24 cellular contexts compared by ENCODE assay signal in the genomic region with DNA sequence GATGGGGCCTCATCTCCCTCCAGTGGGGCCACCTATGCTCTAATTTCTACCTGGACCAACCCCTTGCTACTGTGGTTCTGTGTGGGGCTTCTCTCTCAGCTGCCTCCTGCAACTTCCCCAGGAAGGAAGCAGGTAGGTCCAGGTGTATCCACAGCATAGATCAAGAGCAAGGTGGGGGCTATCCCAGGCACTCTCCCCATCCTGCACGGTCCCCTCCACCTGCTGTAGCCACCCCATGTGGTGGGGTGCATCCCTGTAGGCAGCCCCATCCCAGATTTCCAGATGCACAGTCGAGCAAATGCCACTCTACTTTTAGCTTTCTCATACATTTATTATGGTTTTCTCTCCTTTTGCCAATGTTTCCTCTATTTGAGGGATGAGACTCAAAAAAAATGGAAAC.
DNase-seq lines count a peak whose midpoint lies in the region; ATAC-seq and TF ChIP-seq lines count a peak whose summit lies in the region.
"Had no signal": no experiment of that assay in that cellular context is flagged by ENCODE, and none has a peak within 500 bp of the region (broad histone marks: within the 10 kb centered on the region; RNA-seq: fewer than 3 reads in every experiment).

No MANE protein-coding gene starts in this region.

- TF ChIP-seq POLR2A in esophagus muscularis mucosa (IDR thresholded peaks at IDR 0.05; ENCODE audit: low read depth), result no peak

- CTCF ChIA-PET in activated CD8-positive, alpha-beta T cell treated with anti-CD3 and anti-CD28 coated beads, Interleukin-2, amount 10 ng/mL, durations not matched to agents 7 days and 5 days (lab: Charles Lee), result no interaction called here
- CTCF ChIA-PET in activated CD8-positive, alpha-beta T cell treated with anti-CD3 and anti-CD28 coated beads for 36 hours (lab: Charles Lee), result no interaction called here

- H4K8ac ChIP-seq in mesenchymal stem cell (ENCODE audit: low read length), result no peak overlapping the region

- POLR2A ChIA-PET in activated CD8-positive, alpha-beta T cell treated with anti-CD3 and anti-CD28 coated beads, Interleukin-2, amount 10 ng/mL, durations not matched to agents 7 days and 5 days (lab: Charles Lee), result no interaction called here
- POLR2A ChIA-PET in activated CD8-positive, alpha-beta T cell treated with anti-CD3 and anti-CD28 coated beads for 36 hours (lab: Charles Lee), result interaction anchor here (0.6 kb wide), 1 partner anchor 739 kb away, joined by 4 read pairs; no protein-coding TSS in a partner anchor

- H2BK15ac ChIP-seq in mesenchymal stem cell (ENCODE audit: low read depth, poor library complexity, severe bottlenecking), result no peak overlapping the region

- 62% methylated on average over 2 of the region's 2 CpGs for WGBS in esophagus muscularis mucosa
- 51% methylated on average over 2 of the region's 2 CpGs for WGBS in mesenchymal stem cell

- no peak overlapping the region for H2AFZ ChIP-seq in mesenchymal stem cell (ENCODE audit: low read depth, low read length)

- no peak overlapping the region for H2BK12ac ChIP-seq in mesenchymal stem cell (ENCODE audit: low read length in 2 of 2)

- peak overlapping the region; percentile 2 for H4K91ac ChIP-seq in mesenchymal stem cell (ENCODE audit: low read length)

- no peak overlapping the region for H3K4me2 ChIP-seq in mesenchymal stem cell (ENCODE audit: low read length, poor library complexity, severe bottlenecking)
- H3K4me2 ChIP-seq: A549 had no signal

- H3K18ac ChIP-seq in mesenchymal stem cell (ENCODE audit: low read depth in 1 of 2, low read length in 2 of 2), result no peak overlapping the region

- peaks cover 6% of the 10 kb centered on the region for H3K9me3 Mint-ChIP-seq in activated CD8-positive, alpha-beta T cell treated with anti-CD3 and anti-CD28 coated beads, Interleukin-2, amount 10 ng/mL, durations not matched to agents 7 days and 5 days (ENCODE audit: insufficient read depth)
- peaks cover 3% of the 10 kb centered on the region for H3K9me3 Mint-ChIP-seq in activated CD8-positive, alpha-beta T cell treated with anti-CD3 and anti-CD28 coated beads for 36 hours
- peaks cover 11% of the 10 kb centered on the region for H3K9me3 Mint-ChIP-seq in stimulated activated memory B cell treated with anti-CD40 and anti-IgM and Interleukin-4, amounts not matched to agents 10 μg/mL and 1 μg/mL and 100 μg/mL, for 72 hours

- no peaks in the 10 kb centered on the region for H3K36me3 Mint-ChIP-seq in activated CD8-positive, alpha-beta T cell treated with anti-CD3 and anti-CD28 coated beads, Interleukin-2, amount 10 ng/mL, durations not matched to agents 7 days and 5 days (ENCODE audit: low read depth)
- H3K36me3 Mint-ChIP-seq in activated CD8-positive, alpha-beta T cell treated with anti-CD3 and anti-CD28 coated beads for 36 hours (ENCODE audit: low read depth), result no peaks in the 10 kb centered on the region
- H3K36me3 Mint-ChIP-seq in stimulated activated memory B cell treated with anti-CD40 and anti-IgM and Interleukin-4, amounts not matched to agents 10 μg/mL and 1 μg/mL and 100 μg/mL, for 72 hours, result no peaks in the 10 kb centered on the region
- H3K36me3 Mint-ChIP-seq: CD8-positive, alpha-beta T cell had no signal

- intact Hi-C loops in activated CD8-positive, alpha-beta T cell treated with anti-CD3 and anti-CD28 coated beads for 36 hours (cut with micrococcal nuclease), result no loop called here
- intact Hi-C loops in esophagus muscularis mucosa (cut with DNase I), result no loop called here
- intact Hi-C loops in upper lobe of right lung (cut with DNase I), result no loop called here

- no peak for TF ChIP-seq EP300 in esophagus muscularis mucosa (IDR thresholded peaks at IDR 0.05)

- no peaks in the 10 kb centered on the region for H3K79me1 ChIP-seq in mesenchymal stem cell (replicated peaks; ENCODE audit: low read length, poor library complexity, severe bottlenecking)

- H3K4me3 Mint-ChIP-seq in activated CD8-positive, alpha-beta T cell treated with anti-CD3 and anti-CD28 coated beads, Interleukin-2, amount 10 ng/mL, durations not matched to agents 7 days and 5 days, result no peak overlapping the region
- H3K4me3 Mint-ChIP-seq in activated CD8-positive, alpha-beta T cell treated with anti-CD3 and anti-CD28 coated beads for 36 hours, result no peak overlapping the region
- no peak overlapping the region for H3K4me3 Mint-ChIP-seq in stimulated activated memory B cell treated with anti-CD40 and anti-IgM and Interleukin-4, amounts not matched to agents 10 μg/mL and 1 μg/mL and 100 μg/mL, for 72 hours
- H3K4me3 Mint-ChIP-seq: B cell; CD4-positive, alpha-beta T cell; CD8-positive, alpha-beta T cell had no signal

- no peak overlapping the region for H2AK5ac ChIP-seq in mesenchymal stem cell (ENCODE audit: low read length, severe bottlenecking)

- H3K4ac ChIP-seq in mesenchymal stem cell (ENCODE audit: low read depth in 1 of 2, low read length in 2 of 2), result no peak overlapping the region

- H2BK120ac ChIP-seq in mesenchymal stem cell (ENCODE audit: low read depth, low read length), result no peak overlapping the region

- ATAC-seq in activated CD8-positive, alpha-beta T cell treated with anti-CD3 and anti-CD28 coated beads, Interleukin-2, amount 10 ng/mL, durations not matched to agents 7 days and 5 days, result no peak
- no peak for ATAC-seq in activated CD8-positive, alpha-beta T cell treated with anti-CD3 and anti-CD28 coated beads for 36 hours
- ATAC-seq in stimulated activated memory B cell treated with anti-CD40 and anti-IgM and Interleukin-4, amounts not matched to agents 10 μg/mL and 1 μg/mL and 100 μg/mL, for 72 hours, result peak; percentile 56
- ATAC-seq in upper lobe of right lung, result no peak
- ATAC-seq: A549; CD8-positive, alpha-beta T cell; GM12878 had no signal

- no peaks in the 10 kb centered on the region for H3K4me1 Mint-ChIP-seq in activated CD8-positive, alpha-beta T cell treated with anti-CD3 and anti-CD28 coated beads, Interleukin-2, amount 10 ng/mL, durations not matched to agents 7 days and 5 days (ENCODE audit: low read depth)
- H3K4me1 Mint-ChIP-seq in activated CD8-positive, alpha-beta T cell treated with anti-CD3 and anti-CD28 coated beads for 36 hours (ENCODE audit: low read depth), result no peaks in the 10 kb centered on the region
- H3K4me1 Mint-ChIP-seq in stimulated activated memory B cell treated with anti-CD40 and anti-IgM and Interleukin-4, amounts not matched to agents 10 μg/mL and 1 μg/mL and 100 μg/mL, for 72 hours, result no peaks in the 10 kb centered on the region
- H3K4me1 Mint-ChIP-seq: B cell had no signal

- H3K23ac ChIP-seq in mesenchymal stem cell (ENCODE audit: low read length in 2 of 2), result no peak overlapping the region

- H3K14ac ChIP-seq in mesenchymal stem cell (ENCODE audit: low read length in 2 of 2), result peak overlapping the region in 1 of 2 experiments; percentile 59

- H3K4me3 ChIP-seq in esophagus muscularis mucosa (no peak overlapping the region), mesenchymal stem cell (ENCODE audit: insufficient read depth in 1 of 2, low read depth in 1 of 2, low read length in 2 of 2) (no peak overlapping the region), upper lobe of right lung (no peak overlapping the region)
- H3K4me3 ChIP-seq: A549; BLaER1 treated with 17β-estradiol and CSF1 and Interleukin-3, amounts not matched to agents 10 nM and 100 nM; GM12878 had no signal

- no peak overlapping the region for H3K27ac Mint-ChIP-seq in activated CD8-positive, alpha-beta T cell treated with anti-CD3 and anti-CD28 coated beads, Interleukin-2, amount 10 ng/mL, durations not matched to agents 7 days and 5 days
- no peak overlapping the region for H3K27ac Mint-ChIP-seq in activated CD8-positive, alpha-beta T cell treated with anti-CD3 and anti-CD28 coated beads for 36 hours
- no peak overlapping the region for H3K27ac Mint-ChIP-seq in stimulated activated memory B cell treated with anti-CD40 and anti-IgM and Interleukin-4, amounts not matched to agents 10 μg/mL and 1 μg/mL and 100 μg/mL, for 72 hours
- H3K27ac Mint-ChIP-seq: B cell; CD4-positive, alpha-beta T cell; CD8-positive, alpha-beta T cell had no signal

- H3K9ac ChIP-seq in mesenchymal stem cell (ENCODE audit: low read length), result no peak overlapping the region
- H3K9ac ChIP-seq: BLaER1 treated with 17β-estradiol and CSF1 and Interleukin-3, amounts not matched to agents 10 nM and 100 nM had no signal

- H3K36me3 ChIP-seq in esophagus muscularis mucosa (no peaks in the 10 kb centered on the region), mesenchymal stem cell (ENCODE audit: control insufficient read depth in 1 of 2, insufficient read depth in 2 of 2, low read depth in 1 of 2, low read length in 2 of 2) (no peaks in the 10 kb centered on the region), upper lobe of right lung (no peaks in the 10 kb centered on the region)
- H3K36me3 ChIP-seq: BLaER1 treated with 17β-estradiol and CSF1 and Interleukin-3, amounts not matched to agents 10 nM and 100 nM had no signal

- H3K27ac ChIP-seq in esophagus muscularis mucosa (replicated peaks in 1 of 4), result no peak overlapping the region
- no peak overlapping the region for H3K27ac ChIP-seq in mesenchymal stem cell (ENCODE audit: low read length, poor library complexity, severe bottlenecking)
- no peak overlapping the region for H3K27ac ChIP-seq in upper lobe of right lung
- H3K27ac ChIP-seq: 22Rv1; A549; BLaER1 treated with 17β-estradiol and CSF1 and Interleukin-3, amounts not matched to agents 10 nM and 100 nM; C4-2B had no signal

- TF ChIP-seq CTCF in activated CD8-positive, alpha-beta T cell treated with anti-CD3 and anti-CD28 coated beads for 36 hours (IDR thresholded peaks at IDR 0.05), result no peak
- no peak for TF ChIP-seq CTCF in esophagus muscularis mucosa (IDR thresholded peaks at IDR 0.05)
- TF ChIP-seq CTCF in upper lobe of right lung (IDR thresholded peaks at IDR 0.05), result no peak

- no peak overlapping the region for H2BK5ac ChIP-seq in mesenchymal stem cell (ENCODE audit: low read depth, low read length, poor library complexity, severe bottlenecking)

- H3K27me3 ChIP-seq in esophagus muscularis mucosa, result no peaks in the 10 kb centered on the region
- H3K27me3 ChIP-seq in mesenchymal stem cell (ENCODE audit: control insufficient read depth in 1 of 2, insufficient read depth in 1 of 2, low read length in 2 of 2), result no peaks in the 10 kb centered on the region
- H3K27me3 ChIP-seq in upper lobe of right lung, result no peaks in the 10 kb centered on the region
- H3K27me3 ChIP-seq: BLaER1 treated with 17β-estradiol and CSF1 and Interleukin-3, amounts not matched to agents 10 nM and 100 nM had no signal

- peaks cover 3% of the 10 kb centered on the region for H3K27me3 Mint-ChIP-seq in activated CD8-positive, alpha-beta T cell treated with anti-CD3 and anti-CD28 coated beads, Interleukin-2, amount 10 ng/mL, durations not matched to agents 7 days and 5 days (ENCODE audit: low read depth)
- no peaks in the 10 kb centered on the region for H3K27me3 Mint-ChIP-seq in activated CD8-positive, alpha-beta T cell treated with anti-CD3 and anti-CD28 coated beads for 36 hours
- no peaks in the 10 kb centered on the region for H3K27me3 Mint-ChIP-seq in stimulated activated memory B cell treated with anti-CD40 and anti-IgM and Interleukin-4, amounts not matched to agents 10 μg/mL and 1 μg/mL and 100 μg/mL, for 72 hours
- H3K27me3 Mint-ChIP-seq: CD4-positive, alpha-beta T cell had no signal

- H3K4me1 ChIP-seq in esophagus muscularis mucosa (no peaks in the 10 kb centered on the region), mesenchymal stem cell (ENCODE audit: control insufficient read depth, insufficient read depth, low read depth, low read length) (no peaks in the 10 kb centered on the region), upper lobe of right lung (no peaks in the 10 kb centered on the region)
- H3K4me1 ChIP-seq: A549, Caco-2 had no signal

- H3K9me3 ChIP-seq in esophagus muscularis mucosa (no peaks in the 10 kb centered on the region), mesenchymal stem cell (ENCODE audit: control insufficient read depth, low read length) (peaks cover 4% of the 10 kb centered on the region), upper lobe of right lung (no peaks in the 10 kb centered on the region)
- H3K9me3 ChIP-seq: A549, Caco-2 had no signal

- peak; percentile 4 for DNase-seq in activated CD8-positive, alpha-beta T cell treated with anti-CD3 and anti-CD28 coated beads, Interleukin-2, amount 10 ng/mL, durations not matched to agents 7 days and 5 days
- DNase-seq in activated CD8-positive, alpha-beta T cell treated with anti-CD3 and anti-CD28 coated beads for 36 hours, result no peak
- DNase-seq in esophagus muscularis mucosa (ENCODE audit: extremely low spot score) (peak; percentile 74), mesenchymal stem cell (no peak), DMS114 treated with DMSO at 0.1 percent for 48 hours (lab: John Stamatoyannopoulos, UW; ENCODE audit: unreplicated experiment) (no peak), upper lobe of right lung (no peak)
- DNase-seq: AML-193; Caco-2; Calu3; CD4-positive, alpha-beta T cell; CD8-positive, alpha-beta T cell; DMS153; DMS53; DMS79; DND-41; EL; GDM1 had no signal

Comparison
In these comparisons a context has a peak if more than half of its experiments do, and no peak if none do; other contexts are left out.
1. DNase-seq: peak in activated CD8-positive, alpha-beta T cell treated with anti-CD3 and anti-CD28 coated beads, Interleukin-2, amount 10 ng/mL, durations not matched to agents 7 days and 5 days (single experiment) and esophagus muscularis mucosa (single experiment); none in activated CD8-positive, alpha-beta T cell treated with anti-CD3 and anti-CD28 coated beads for 36 hours (single experiment), mesenchymal stem cell (single experiment), DMS114 treated with DMSO at 0.1 percent for 48 hours (single experiment) and upper lobe of right lung (single experiment).